10 cellular contexts compared by ENCODE assay signal in genomic region chr18:9348079-9348671, GRCh38. TPM values are rescaled to one million over a fixed set of nuclear protein-coding genes. Genes with fewer than 3 reads are reported as not detected.
DNase-seq lines count a peak whose midpoint lies in the region; ATAC-seq, FAIRE-seq and TF ChIP-seq lines count a peak whose summit lies in the region.
"Had no signal": no experiment of that assay in that cellular context is flagged by ENCODE, and none has a peak within 500 bp of the region (broad histone marks: within the 10 kb centered on the region; RNA-seq: fewer than 3 reads in every experiment).

No MANE protein-coding gene starts in this region.

- H3K4me3 ChIP-seq in breast epithelium = no peak overlapping the region
- no peak overlapping the region for H3K4me3 ChIP-seq in RWPE2 (ENCODE audit: severe bottlenecking)
- H3K4me3 ChIP-seq in fibroblast of the aortic adventitia (ENCODE audit: low read depth, low read length) = no peak overlapping the region
- H3K4me3 ChIP-seq in GM23338 = no peak overlapping the region

- no peaks in the 10 kb centered on the region for H4K20me1 ChIP-seq in GM23338 (replicated peaks; ENCODE audit: insufficient read depth)

- H3K4me3 Mint-ChIP-seq in MCF 10A (ENCODE audit: unreplicated experiment) (no peak overlapping the region), GM23338 (no peak overlapping the region)

- H3K27ac ChIP-seq in breast epithelium = no peak overlapping the region
- H3K27ac ChIP-seq in RWPE2 (ENCODE audit: poor library complexity, severe bottlenecking) = no peak overlapping the region
- H3K27ac ChIP-seq in GM23338 (ENCODE audit: low read depth) = no peak overlapping the region

- TF ChIP-seq CTCF in MCF 10A (IDR thresholded peaks at IDR 0.05; ENCODE audit: unreplicated experiment) (no peak), breast epithelium (IDR thresholded peaks at IDR 0.05) (no peak), RWPE2 (IDR thresholded peaks at IDR 0.05; ENCODE audit: poor library complexity, severe bottlenecking) (no peak), fibroblast of the aortic adventitia (IDR thresholded peaks at IDR 0.05; ENCODE audit: insufficient read depth, low read length) (no peak), GM23338 (conservative IDR thresholded peaks at IDR 0.05; ENCODE audit: low read depth in 2 of 2) (no peak)

- no peaks in the 10 kb centered on the region for H3K9me3 ChIP-seq in breast epithelium
- H3K9me3 ChIP-seq in RWPE2 (ENCODE audit: severe bottlenecking) = no peaks in the 10 kb centered on the region

- no peaks in the 10 kb centered on the region for H3K27me3 Mint-ChIP-seq in MCF 10A (ENCODE audit: insufficient read depth, unreplicated experiment)
- no peaks in the 10 kb centered on the region for H3K27me3 Mint-ChIP-seq in GM23338 (ENCODE audit: insufficient read depth, low read depth, poor library complexity)

- CTCF ChIA-PET in MCF 10A (lab: Yijun Ruan, JAX) = no interaction called here

- intact Hi-C loops in MCF 10A (cut with micrococcal nuclease) = no loop called here
- intact Hi-C loops in breast epithelium (cut with DNase I; ENCODE audit: low total_unique reads) = no loop called here

- peaks cover 6% of the 10 kb centered on the region for H3K9me3 Mint-ChIP-seq in MCF 10A (ENCODE audit: unreplicated experiment)
- no peaks in the 10 kb centered on the region for H3K9me3 Mint-ChIP-seq in GM23338

- H3K27ac Mint-ChIP-seq in MCF 10A (ENCODE audit: low read depth, unreplicated experiment) (no peak overlapping the region), GM23338 (no peak overlapping the region)

- H2AFZ ChIP-seq in GM23338 = no peak overlapping the region

- H3K4me1 Mint-ChIP-seq in MCF 10A (ENCODE audit: insufficient read depth, unreplicated experiment) (peaks cover 10% of the 10 kb centered on the region), GM23338 (peaks cover 8% of the 10 kb centered on the region; the same call in 2 of the 3 replicates)

- peaks cover 22% of the 10 kb centered on the region for H3K79me2 ChIP-seq in GM23338 (replicated peaks; ENCODE audit: insufficient read depth)

- H3K36me3 Mint-ChIP-seq in MCF 10A (ENCODE audit: insufficient read depth, unreplicated experiment) = peaks cover 4% of the 10 kb centered on the region
- peaks cover 15% of the 10 kb centered on the region; the same call in 2 of the 3 replicates for H3K36me3 Mint-ChIP-seq in GM23338 (ENCODE audit: low read depth)

- ATAC-seq in RWPE2 (ENCODE audit: low read depth) (0 out of 3 replicates have a peak, but pooled peaks have one; percentile 27), GM23338 (no peak)

- H3K9me2 ChIP-seq in GM23338 (ENCODE audit: insufficient read depth) = no peaks in the 10 kb centered on the region

- no TSS peak for BruUV-seq in MCF 10A (replicated peaks; lab: Mats Ljungman, UMichigan)

- DNase-seq in MCF 10A (ENCODE audit: unreplicated experiment) (peak; percentile 9), breast epithelium (ENCODE audit: low spot score in 2 of 2) (no peak), RWPE2 (ENCODE audit: low spot score) (no peak), fibroblast of the aortic adventitia (ENCODE audit: low read depth) (peak; percentile 62), urothelium cell line (ENCODE audit: low spot score) (peak; percentile 25), GM23338 (ENCODE audit: low spot score) (no peak), DMS 273 treated with DMSO at 0.1 percent for 48 hours (lab: John Stamatoyannopoulos, UW) (no peak)
- no peak for DNase-seq in activated effector memory CD4-positive, alpha-beta T cell treated with anti-CD3 and anti-CD28 coated beads, Interleukin-2, amount 50 U/mL, for 16 hours
- DNase-seq: activated CD4-positive, alpha-beta T cell treated with anti-CD3 and anti-CD28 coated beads for 1 hour; KG1 had no signal

- no peak overlapping the region for H3K4me2 ChIP-seq in GM23338

- POLR2A ChIA-PET in MCF 10A (lab: Yijun Ruan, JAX) = interaction anchor here (1.0 to 1.4 kb wide), 2 partner anchors 11 to 14 kb away, joined by 3 to 6 read pairs; partner anchors contain the start of gene TWSG1

- H3F3A ChIP-seq in GM23338 (replicated peaks; ENCODE audit: low read depth) = no peaks in the 10 kb centered on the region

- H3K27me3 ChIP-seq in breast epithelium (no peaks in the 10 kb centered on the region), RWPE2 (ENCODE audit: insufficient read depth, poor library complexity, severe bottlenecking) (no peaks in the 10 kb centered on the region), GM23338 (ENCODE audit: insufficient read depth) (no peaks in the 10 kb centered on the region)

- FAIRE-seq in urothelium cell line (lab: Jason Lieb, UNC) = no peak

- H3K36me3 ChIP-seq in breast epithelium (no peaks in the 10 kb centered on the region), RWPE2 (ENCODE audit: low read depth) (no peaks in the 10 kb centered on the region), GM23338 (ENCODE audit: insufficient read depth) (no peaks in the 10 kb centered on the region)

- no peak for TF ChIP-seq POLR2A in breast epithelium (IDR thresholded peaks at IDR 0.05)

- H3K4me1 ChIP-seq in breast epithelium (no peaks in the 10 kb centered on the region), RWPE2 (ENCODE audit: insufficient read depth, poor library complexity, severe bottlenecking) (peaks cover 13% of the 10 kb centered on the region), GM23338 (ENCODE audit: insufficient read depth) (no peaks in the 10 kb centered on the region; the same call in 1 of the 2 replicates)

TF ChIP-seq in GM23338, 12 proteins besides CTCF, POLR2A, EP300 and RAD21 (continues in another document):
- TF ChIP-seq JUNB (IDR thresholded peaks at IDR 0.05; ENCODE audit: unreplicated experiment) (no peak), ZNF114 (CRISPR knock-in tag; IDR thresholded peaks at IDR 0.05) (no peak), POLR2AphosphoS5 (IDR thresholded peaks at IDR 0.05; ENCODE audit: low read depth) (no peak), EZH2 (IDR thresholded peaks at IDR 0.05; ENCODE audit: low read depth, unreplicated experiment) (no peak), ZNF331 (CRISPR knock-in tag; IDR thresholded peaks at IDR 0.05; ENCODE audit: low read depth) (no peak), NANOG (IDR thresholded peaks at IDR 0.05; ENCODE audit: borderline replicate concordance) (no peak), ZNF462 (CRISPR knock-in tag; IDR thresholded peaks at IDR 0.05) (no peak)

RNA-seq across cellular contexts. Expression of gene TWSG1, which starts 13.6 kb away (rescaled TPM):
- 26.0 and 31.7 TPM in 2 replicates for total RNA-seq in MCF 10A (2022)
- 10 to 100 TPM; 34.4 to 45.9 (median 42.7) TPM for total RNA-seq in breast epithelium
- 157 and 205 TPM in 2 replicates for total RNA-seq in fibroblast of the aortic adventitia (ENCODE audit: low replicate concordance)
- total RNA-seq in GM23338 (2014; rRNA removed; shearing (Covaris generic)) = 29.0 and 29.1 TPM in 2 replicates
- polyA plus RNA-seq in GM23338 (2016; fragmentation: Nextera tagmentation; extraction: Ambion mirVana) = 10.2 and 11.5 TPM in 2 replicates

Comparison
In these comparisons a context has a peak if more than half of its experiments do, and no peak if none do; other contexts are left out.
1. DNase-seq: peak in MCF 10A (single experiment), fibroblast of the aortic adventitia (single experiment) and urothelium cell line (single experiment); none in breast epithelium (0 of 2), RWPE2 (single experiment), GM23338 (single experiment), DMS 273 treated with DMSO at 0.1 percent for 48 hours (single experiment) and activated effector memory CD4-positive, alpha-beta T cell treated with anti-CD3 and anti-CD28 coated beads, Interleukin-2, amount 50 U/mL, for 16 hours (single experiment).